Comparison of ENCODE assay signal across 9 cellular contexts in genomic region chrX:155334486-155335316, GRCh38. TPM values are rescaled to one million over a fixed set of nuclear protein-coding genes. Genes with fewer than 3 reads are reported as not detected.
DNase-seq lines count a peak whose midpoint lies in the region; ATAC-seq and TF ChIP-seq lines count a peak whose summit lies in the region.
"Had no signal": no experiment of that assay in that cellular context is flagged by ENCODE, and none has a peak within 500 bp of the region (broad histone marks: within the 10 kb centered on the region; RNA-seq: fewer than 3 reads in every experiment).

TSS of gene CLIC2 (minus strand) at chrX:155334614. CDS start at chrX:155334427, 187 bp downstream.

- H3K9me3 ChIP-seq in transverse colon = no peaks in the 10 kb centered on the region

- no peak within 1 kb of the TSS for H3K27ac Mint-ChIP-seq in WTC11

- H3K4me1 ChIP-seq in transverse colon = no peaks in the 10 kb centered on the region

- no peaks in the 10 kb centered on the region for H3K36me3 ChIP-seq in transverse colon

- peak; percentile 64 for DNase-seq in DMS79 treated with DMSO at 0.1 percent for 48 hours (lab: John Stamatoyannopoulos, UW)
- peak; percentile 4 to 36 for DNase-seq in SHP77 (lab: John Stamatoyannopoulos, UW)
- DNase-seq in cardiac septum (ENCODE audit: low spot score) = no peak
- DNase-seq in transverse colon = peak; percentile 17
- DNase-seq in WTC11 (ENCODE audit: low spot score) = no peak
- DNase-seq in RKO (ENCODE audit: low spot score) = no peak

- no peak for TF ChIP-seq EP300 in transverse colon (IDR thresholded peaks at IDR 0.05; ENCODE audit: low read depth)

- in situ Hi-C loops in transverse colon (cut with MboI; ENCODE audit: low pct_ligation_motif_present in 1 of 4, low pct_unique_long_range_greater_than_20kb in 1 of 4, low sequenced_read_pairs in 3 of 4) = no loop called here

- no peak for TF ChIP-seq POLR2A in transverse colon (IDR thresholded peaks at IDR 0.05)

- POLR2A ChIA-PET in WTC11 (lab: Charles Lee) = no interaction called here

- H3K4me3 ChIP-seq in transverse colon = peak within 1 kb of the TSS in 2 of 4 donors; percentile 2 to 30

- peak within 1 kb of the TSS; percentile 42 to 50 (median 48) for H3K27ac ChIP-seq in transverse colon

- no peak within 1 kb of the TSS for H3K4me3 Mint-ChIP-seq in WTC11

- H3K4me1 Mint-ChIP-seq in WTC11 = no peaks in the 10 kb centered on the region
- H3K4me1 Mint-ChIP-seq: brain had no signal

- CTCF ChIA-PET in WTC11 (lab: Charles Lee) = no interaction called here

- H3K27me3 ChIP-seq in transverse colon = no peaks in the 10 kb centered on the region

- ATAC-seq in HG02678 (IDR thresholded peaks at IDR 0.05; ENCODE audit: unreplicated experiment) (peak; percentile 50), WTC11 (no peak), HG03039 (IDR thresholded peaks at IDR 0.05; ENCODE audit: unreplicated experiment) (no peak)

- H3K27me3 Mint-ChIP-seq in WTC11 (ENCODE audit: low read depth) = no peaks in the 10 kb centered on the region; the same call in 1 of the 2 replicates
- H3K27me3 Mint-ChIP-seq: brain had no signal

- no peaks in the 10 kb centered on the region for H3K9me3 Mint-ChIP-seq in WTC11

- no peaks in the 10 kb centered on the region for H3K36me3 Mint-ChIP-seq in WTC11
- H3K36me3 Mint-ChIP-seq: brain had no signal

- intact Hi-C loops in cardiac septum (cut with DNase I) (no loop called here), transverse colon (cut with DNase I; ENCODE audit: low total_unique reads) (no loop called here)

- 46 to 80% methylated on average over 1 to 5 of the region's 5 CpGs for WGBS in transverse colon (ENCODE audit: low coverage in 1 of 2), 2 donors

- TF ChIP-seq CTCF in transverse colon (IDR thresholded peaks at IDR 0.05) = no peak
- no peak for TF ChIP-seq CTCF in WTC11 (IDR thresholded peaks at IDR 0.05)

TF ChIP-seq in WTC11, 78 proteins besides CTCF, POLR2A, EP300 and RAD21:
- TF ChIP-seq FOXK1 (CRISPR knock-in tag; IDR thresholded peaks at IDR 0.05) (no peak), RORB (CRISPR knock-in tag; IDR thresholded peaks at IDR 0.05) (no peak), ZMAT4 (CRISPR knock-in tag; IDR thresholded peaks at IDR 0.05) (no peak), GABPB1 (CRISPR knock-in tag; IDR thresholded peaks at IDR 0.05) (no peak), E2F4 (CRISPR knock-in tag; IDR thresholded peaks at IDR 0.05; ENCODE audit: borderline replicate concordance, low read depth) (no peak), ZNF219 (CRISPR knock-in tag; IDR thresholded peaks at IDR 0.05; ENCODE audit: borderline replicate concordance) (no peak), ATF2 (CRISPR knock-in tag; IDR thresholded peaks at IDR 0.05; ENCODE audit: borderline replicate concordance, low read depth) (no peak), TCF7 (CRISPR knock-in tag; IDR thresholded peaks at IDR 0.05; ENCODE audit: low read depth) (no peak), EMX1 (CRISPR knock-in tag; IDR thresholded peaks at IDR 0.05) (no peak), IRF1 (CRISPR knock-in tag; IDR thresholded peaks at IDR 0.05) (no peak), ZNF396 (CRISPR knock-in tag; IDR thresholded peaks at IDR 0.05; ENCODE audit: borderline replicate concordance) (no peak), CREM (CRISPR knock-in tag; IDR thresholded peaks at IDR 0.05) (no peak), ZNF317 (CRISPR knock-in tag; IDR thresholded peaks at IDR 0.05; ENCODE audit: borderline replicate concordance, low read depth) (no peak), PRRX2 (CRISPR knock-in tag; IDR thresholded peaks at IDR 0.05) (no peak), FOXP1 (CRISPR knock-in tag; IDR thresholded peaks at IDR 0.05; ENCODE audit: borderline replicate concordance) (no peak)
- TF ChIP-seq, protein P1, sequence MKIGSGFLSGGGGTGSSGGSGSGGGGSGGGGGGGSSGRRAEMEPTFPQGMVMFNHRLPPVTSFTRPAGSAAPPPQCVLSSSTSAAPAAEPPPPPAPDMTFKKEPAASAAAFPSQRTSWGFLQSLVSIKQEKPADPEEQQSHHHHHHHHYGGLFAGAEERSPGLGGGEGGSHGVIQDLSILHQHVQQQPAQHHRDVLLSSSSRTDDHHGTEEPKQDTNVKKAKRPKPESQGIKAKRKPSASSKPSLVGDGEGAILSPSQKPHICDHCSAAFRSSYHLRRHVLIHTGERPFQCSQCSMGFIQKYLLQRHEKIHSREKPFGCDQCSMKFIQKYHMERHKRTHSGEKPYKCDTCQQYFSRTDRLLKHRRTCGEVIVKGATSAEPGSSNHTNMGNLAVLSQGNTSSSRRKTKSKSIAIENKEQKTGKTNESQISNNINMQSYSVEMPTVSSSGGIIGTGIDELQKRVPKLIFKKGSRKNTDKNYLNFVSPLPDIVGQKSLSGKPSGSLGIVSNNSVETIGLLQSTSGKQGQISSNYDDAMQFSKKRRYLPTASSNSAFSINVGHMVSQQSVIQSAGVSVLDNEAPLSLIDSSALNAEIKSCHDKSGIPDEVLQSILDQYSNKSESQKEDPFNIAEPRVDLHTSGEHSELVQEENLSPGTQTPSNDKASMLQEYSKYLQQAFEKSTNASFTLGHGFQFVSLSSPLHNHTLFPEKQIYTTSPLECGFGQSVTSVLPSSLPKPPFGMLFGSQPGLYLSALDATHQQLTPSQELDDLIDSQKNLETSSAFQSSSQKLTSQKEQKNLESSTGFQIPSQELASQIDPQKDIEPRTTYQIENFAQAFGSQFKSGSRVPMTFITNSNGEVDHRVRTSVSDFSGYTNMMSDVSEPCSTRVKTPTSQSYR (CRISPR knock-in tag; IDR thresholded peaks at IDR 0.05) = no peak
- TF ChIP-seq, protein P2, sequence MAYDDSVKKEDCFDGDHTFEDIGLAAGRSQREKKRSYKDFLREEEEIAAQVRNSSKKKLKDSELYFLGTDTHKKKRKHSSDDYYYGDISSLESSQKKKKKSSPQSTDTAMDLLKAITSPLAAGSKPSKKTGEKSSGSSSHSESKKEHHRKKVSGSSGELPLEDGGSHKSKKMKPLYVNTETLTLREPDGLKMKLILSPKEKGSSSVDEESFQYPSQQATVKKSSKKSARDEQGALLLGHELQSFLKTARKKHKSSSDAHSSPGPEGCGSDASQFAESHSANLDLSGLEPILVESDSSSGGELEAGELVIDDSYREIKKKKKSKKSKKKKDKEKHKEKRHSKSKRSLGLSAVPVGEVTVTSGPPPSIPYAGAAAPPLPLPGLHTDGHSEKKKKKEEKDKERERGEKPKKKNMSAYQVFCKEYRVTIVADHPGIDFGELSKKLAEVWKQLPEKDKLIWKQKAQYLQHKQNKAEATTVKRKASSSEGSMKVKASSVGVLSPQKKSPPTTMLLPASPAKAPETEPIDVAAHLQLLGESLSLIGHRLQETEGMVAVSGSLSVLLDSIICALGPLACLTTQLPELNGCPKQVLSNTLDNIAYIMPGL (CRISPR knock-in tag; IDR thresholded peaks at IDR 0.05) = no peak
- TF ChIP-seq, protein P3, sequence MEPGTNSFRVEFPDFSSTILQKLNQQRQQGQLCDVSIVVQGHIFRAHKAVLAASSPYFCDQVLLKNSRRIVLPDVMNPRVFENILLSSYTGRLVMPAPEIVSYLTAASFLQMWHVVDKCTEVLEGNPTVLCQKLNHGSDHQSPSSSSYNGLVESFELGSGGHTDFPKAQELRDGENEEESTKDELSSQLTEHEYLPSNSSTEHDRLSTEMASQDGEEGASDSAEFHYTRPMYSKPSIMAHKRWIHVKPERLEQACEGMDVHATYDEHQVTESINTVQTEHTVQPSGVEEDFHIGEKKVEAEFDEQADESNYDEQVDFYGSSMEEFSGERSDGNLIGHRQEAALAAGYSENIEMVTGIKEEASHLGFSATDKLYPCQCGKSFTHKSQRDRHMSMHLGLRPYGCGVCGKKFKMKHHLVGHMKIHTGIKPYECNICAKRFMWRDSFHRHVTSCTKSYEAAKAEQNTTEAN (CRISPR knock-in tag; IDR thresholded peaks at IDR 0.05) = no peak

RNA-seq across cellular contexts. Expression of gene CLIC2, which starts in this region (rescaled TPM):
- total RNA-seq in cardiac septum (13.4 TPM), transverse colon (1 to 10 TPM in 2 of 4 donors, under 1 TPM in 2; 0.20 to 7.8 (median 2.1) TPM), WTC11 (2021) (0.66 to 1.3 TPM (median 1.1 TPM) in 3 replicates)

Comparison
In these comparisons a context has a peak if more than half of its experiments do, and no peak if none do; other contexts are left out.
1. DNase-seq: peak in DMS79 treated with DMSO at 0.1 percent for 48 hours (single experiment), SHP77 (2 of 2) and transverse colon (single experiment); none in cardiac septum (single experiment), WTC11 (single experiment) and RKO (single experiment).